Comparison of ENCODE assay signal across 11 cellular contexts in the genomic region with DNA sequence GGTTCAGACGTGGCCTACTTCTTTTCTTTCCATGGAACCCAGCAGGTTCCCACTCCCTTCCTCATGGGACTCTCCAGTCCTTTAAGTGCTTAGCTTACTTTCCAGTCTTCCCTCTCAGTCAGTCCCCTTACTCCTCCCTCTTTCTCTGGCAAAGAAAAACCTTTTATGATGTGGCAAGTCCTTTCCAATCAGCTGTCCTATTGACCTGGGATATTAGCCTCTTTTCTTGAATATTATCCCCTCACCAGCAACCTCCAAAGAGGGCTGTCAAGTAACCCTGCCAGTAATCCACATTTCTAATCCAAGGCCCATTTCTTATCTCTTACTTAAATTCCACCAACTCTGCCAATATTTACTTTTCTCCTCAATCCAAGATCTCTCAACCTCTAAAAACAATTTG.
"Had no signal": no experiment of that assay in that cellular context is flagged by ENCODE, and none has a peak within 500 bp of the region (broad histone marks: within the 10 kb centered on the region; RNA-seq: fewer than 3 reads in every experiment).

No MANE protein-coding gene starts in this region.

- H3K4me3 ChIP-seq: body of pancreas, tibial artery had no signal

- DNase-seq: activated CD4-positive, alpha-beta T cell treated with anti-CD3 and anti-CD28 coated beads, Interleukin-2, amount 10 ng/mL, durations not matched to agents 7 days and 5 days; activated CD4-positive, CD25-positive, alpha-beta regulatory T cell; activated naive CD4-positive, alpha-beta T cell treated with anti-CD3 and anti-CD28 coated beads, Interleukin-2, amount 10 ng/mL, durations not matched to agents 7 days and 5 days; erythroblast; stimulated activated CD4-positive, alpha-beta T cell treated with anti-CD3 and anti-CD28 coated beads, Interleukin-4, amount 100 ng/mL, for 4 hours; tibial artery had no signal

- H3K9me3 ChIP-seq: body of pancreas, tibial artery had no signal

- H3K9me3 Mint-ChIP-seq: activated CD4-positive, alpha-beta T cell treated with anti-CD3 and anti-CD28 coated beads, Interleukin-2, amount 10 ng/mL, durations not matched to agents 7 days and 5 days; activated naive CD4-positive, alpha-beta T cell treated with anti-CD3 and anti-CD28 coated beads, Interleukin-2, amount 10 ng/mL, durations not matched to agents 7 days and 5 days; activated T-helper 2 cell treated with anti-CD3 and anti-CD28 coated beads, Interferon-gamma antibody, Interleukin-2, Interleukin-4, amounts not matched to agents 10 μg/mL and 5 μg/mL and 100 μg/mL, durations not matched to agents 14 hours and 24 hours and 36 hours; central memory CD8-positive, alpha-beta T cell; dendritic cell treated with granulocyte-macrophage colony-stimulating factor and Interleukin-4, amounts not matched to agents 40 ng/mL and 50 ng/mL, for 4 days had no signal

- H3K27ac Mint-ChIP-seq: activated CD4-positive, alpha-beta T cell treated with anti-CD3 and anti-CD28 coated beads, Interleukin-2, amount 10 ng/mL, durations not matched to agents 7 days and 5 days; activated naive CD4-positive, alpha-beta T cell treated with anti-CD3 and anti-CD28 coated beads, Interleukin-2, amount 10 ng/mL, durations not matched to agents 7 days and 5 days; activated T-helper 2 cell treated with anti-CD3 and anti-CD28 coated beads, Interferon-gamma antibody, Interleukin-2, Interleukin-4, amounts not matched to agents 10 μg/mL and 5 μg/mL and 100 μg/mL, durations not matched to agents 14 hours and 24 hours and 36 hours; dendritic cell treated with granulocyte-macrophage colony-stimulating factor and Interleukin-4, amounts not matched to agents 40 ng/mL and 50 ng/mL, for 4 days had no signal

- ATAC-seq: SK-N-SH treated with all-trans-retinoic acid at 6 μM for 48 hours had no signal

- H3K36me3 Mint-ChIP-seq: activated naive CD4-positive, alpha-beta T cell treated with anti-CD3 and anti-CD28 coated beads, Interleukin-2, amount 10 ng/mL, durations not matched to agents 7 days and 5 days had no signal

- H3K27me3 Mint-ChIP-seq: activated CD4-positive, alpha-beta T cell treated with anti-CD3 and anti-CD28 coated beads, Interleukin-2, amount 10 ng/mL, durations not matched to agents 7 days and 5 days; activated naive CD4-positive, alpha-beta T cell treated with anti-CD3 and anti-CD28 coated beads, Interleukin-2, amount 10 ng/mL, durations not matched to agents 7 days and 5 days; central memory CD8-positive, alpha-beta T cell; dendritic cell treated with granulocyte-macrophage colony-stimulating factor and Interleukin-4, amounts not matched to agents 40 ng/mL and 50 ng/mL, for 4 days had no signal

- H3K27ac ChIP-seq: tibial artery had no signal

- H3K4me3 Mint-ChIP-seq: activated CD4-positive, alpha-beta T cell treated with anti-CD3 and anti-CD28 coated beads, Interleukin-2, amount 10 ng/mL, durations not matched to agents 7 days and 5 days; activated naive CD4-positive, alpha-beta T cell treated with anti-CD3 and anti-CD28 coated beads, Interleukin-2, amount 10 ng/mL, durations not matched to agents 7 days and 5 days; central memory CD8-positive, alpha-beta T cell; dendritic cell treated with granulocyte-macrophage colony-stimulating factor and Interleukin-4, amounts not matched to agents 40 ng/mL and 50 ng/mL, for 4 days had no signal

- H3K27me3 ChIP-seq: body of pancreas, tibial artery had no signal
